ENCODE assay signal across 17 cellular contexts in the genomic region with DNA sequence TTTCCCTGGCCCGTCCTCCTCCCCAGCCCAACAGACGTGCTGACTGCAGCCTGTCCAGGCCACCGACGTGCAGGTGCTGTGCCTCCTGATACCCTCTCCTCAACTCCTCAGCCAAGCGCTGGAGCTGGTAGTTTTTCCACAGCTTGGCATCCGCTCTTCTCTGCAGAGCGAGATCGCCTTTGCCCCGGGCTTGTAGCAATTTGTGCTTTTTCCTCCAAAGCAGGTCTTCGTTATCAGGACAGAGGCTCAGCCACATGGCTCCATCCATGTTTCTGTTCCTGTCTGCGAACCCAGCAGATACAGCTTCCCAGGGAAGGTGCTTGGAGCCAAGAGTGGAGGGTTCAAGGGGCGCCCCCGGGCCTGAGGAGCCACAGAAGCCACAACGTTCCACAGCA. TPM values are rescaled to one million over a fixed set of nuclear protein-coding genes. Genes with fewer than 3 reads are reported as not detected.
DNase-seq lines count a peak whose midpoint lies in the region; TF ChIP-seq lines count a peak whose summit lies in the region.
"Had no signal": no experiment of that assay in that cellular context is flagged by ENCODE, and none has a peak within 500 bp of the region (broad histone marks: within the 10 kb centered on the region; RNA-seq: fewer than 3 reads in every experiment).

No MANE protein-coding gene starts in this region.

- H3K4me1 ChIP-seq in BE2C (peaks cover 15% of the 10 kb centered on the region), MM.1S (ENCODE audit: low read length) (peaks cover 53% of the 10 kb centered on the region), endodermal cell (ENCODE audit: control insufficient read depth, insufficient read depth, low read length) (no peaks in the 10 kb centered on the region), osteoblast (ENCODE audit: insufficient read depth, low read length) (peaks cover 3% of the 10 kb centered on the region)

- no peaks in the 10 kb centered on the region for H3K9me2 ChIP-seq in MM.1S (replicated peaks; ENCODE audit: insufficient read depth, low read length)

- H3K4me3 ChIP-seq in BE2C (ENCODE audit: low read depth, low read length) (no peak overlapping the region; the same call in 1 of the 2 replicates), MM.1S (ENCODE audit: low read length) (peak overlapping the region; percentile 54), endodermal cell (ENCODE audit: low read length) (no peak overlapping the region), osteoblast (ENCODE audit: insufficient read depth, low read length) (no peak overlapping the region)
- H3K4me3 ChIP-seq: GM23248, thoracic aorta had no signal

- H3K9me3 ChIP-seq in BE2C (no peaks in the 10 kb centered on the region), MM.1S (replicated peaks; ENCODE audit: insufficient read depth, low read length) (no peaks in the 10 kb centered on the region), endodermal cell (ENCODE audit: control insufficient read depth, low read length) (no peaks in the 10 kb centered on the region), osteoblast (ENCODE audit: low read depth, low read length) (no peaks in the 10 kb centered on the region)
- H3K9me3 ChIP-seq: thoracic aorta had no signal

- H3K36me3 ChIP-seq in BE2C (no peaks in the 10 kb centered on the region), MM.1S (replicated peaks; ENCODE audit: insufficient read depth, low read length) (no peaks in the 10 kb centered on the region), endodermal cell (ENCODE audit: control insufficient read depth, insufficient read depth, low read length) (no peaks in the 10 kb centered on the region), osteoblast (ENCODE audit: insufficient read depth, low read length) (peaks cover 20% of the 10 kb centered on the region)

- H3K27me3 ChIP-seq in BE2C (no peaks in the 10 kb centered on the region), MM.1S (replicated peaks; ENCODE audit: insufficient read depth, low read length) (no peaks in the 10 kb centered on the region), endodermal cell (ENCODE audit: control insufficient read depth, insufficient read depth, low read length, poor library complexity, severe bottlenecking) (no peaks in the 10 kb centered on the region), osteoblast (ENCODE audit: insufficient read depth, low read length) (no peaks in the 10 kb centered on the region)

- H3K79me2 ChIP-seq in MM.1S (ENCODE audit: low read length): peaks cover 82% of the 10 kb centered on the region
- peaks cover 97% of the 10 kb centered on the region for H3K79me2 ChIP-seq in osteoblast (ENCODE audit: insufficient read depth, low read length)

- WGBS in endodermal cell (ENCODE audit: insufficient coverage in 1 of 2, insufficient read length in 1 of 2), 2 experiments: 93 to 94% methylated on average over 14 of the region's 14 CpGs

- H3F3A ChIP-seq in MM.1S (ENCODE audit: insufficient read depth, low read length): peaks cover 53% of the 10 kb centered on the region

- H4K20me1 ChIP-seq in MM.1S (ENCODE audit: insufficient read depth, low read length): no peaks in the 10 kb centered on the region
- peaks cover 64% of the 10 kb centered on the region for H4K20me1 ChIP-seq in osteoblast (ENCODE audit: insufficient read depth, low read length)

- no peaks in the 10 kb centered on the region for H3K4me1 Mint-ChIP-seq in endodermal cell

- H3K36me3 Mint-ChIP-seq in endodermal cell (ENCODE audit: low read depth): no peaks in the 10 kb centered on the region

- H3K27ac ChIP-seq in MM.1S (ENCODE audit: low read length): peak overlapping the region; percentile 97
- H3K27ac ChIP-seq in endodermal cell (ENCODE audit: low read depth, low read length): peak overlapping the region; percentile 32
- H3K27ac ChIP-seq in osteoblast (ENCODE audit: low read depth, low read length): no peak overlapping the region
- H3K27ac ChIP-seq: GM23248 had no signal

- H3K4me2 ChIP-seq in MM.1S (ENCODE audit: low read depth, low read length) (peak overlapping the region; percentile 84), osteoblast (ENCODE audit: insufficient read depth, low read length) (no peak overlapping the region)

- H3K9ac ChIP-seq in MM.1S (ENCODE audit: low read length) (peak overlapping the region; percentile 86), endodermal cell (ENCODE audit: extremely low read depth, low read length, poor library complexity, severe bottlenecking) (no peak overlapping the region)
- H3K9ac ChIP-seq: GM23248 had no signal

- TF ChIP-seq CTCF in BE2C (IDR thresholded peaks at IDR 0.05; ENCODE audit: low read depth, low read length) (no peak), MM.1S (IDR thresholded peaks at IDR 0.05; ENCODE audit: low read length) (no peak), endodermal cell (conservative IDR thresholded peaks at IDR 0.05) (no peak), osteoblast (IDR thresholded peaks at IDR 0.05; ENCODE audit: extremely low read depth, low read depth, low read length) (no peak), GM10266 (IDR thresholded peaks at IDR 0.05; ENCODE audit: control insufficient read depth, insufficient read depth, low read depth, missing control alignments) (no peak)

- H2AFZ ChIP-seq in MM.1S (ENCODE audit: low read length): no peak overlapping the region
- no peak overlapping the region for H2AFZ ChIP-seq in osteoblast (ENCODE audit: low read length)
- H2AFZ ChIP-seq: GM23248 had no signal

- DNase-seq in BE2C (peak; percentile 55), MM.1S (no peak), endodermal cell (no peak), osteoblast (ENCODE audit: insufficient read length, low spot score, missing footprints) (peak; percentile 46), GM10266 (ENCODE audit: extremely low spot score) (no peak), NCI-H2171 (lab: John Stamatoyannopoulos, UW) (no peak), DMS53 treated with DMSO at 0.1 percent for 48 hours (lab: John Stamatoyannopoulos, UW; ENCODE audit: unreplicated experiment) (no peak), NCI-H1417 (lab: John Stamatoyannopoulos, UW) (no peak)
- DNase-seq: activated CD4-positive, alpha-beta memory T cell treated with anti-CD3 and anti-CD28 coated beads, Interleukin-2, amount 10 ng/mL, durations not matched to agents 7 days and 5 days; DMS153; GM23248; NCI-H1694 treated with DMSO at 0.1 percent for 48 hours; NCI-H526; RPMI8226 had no signal

- no peaks in the 10 kb centered on the region for H3K9me3 Mint-ChIP-seq in endodermal cell
- H3K9me3 Mint-ChIP-seq: activated CD4-positive, alpha-beta memory T cell treated with anti-CD3 and anti-CD28 coated beads, Interleukin-2, amount 10 ng/mL, durations not matched to agents 7 days and 5 days; activated T-helper 2 cell treated with anti-CD3 and anti-CD28 coated beads, Interferon-gamma antibody, Interleukin-2, Interleukin-4, amounts not matched to agents 10 μg/mL and 5 μg/mL and 100 μg/mL, durations not matched to agents 14 hours and 24 hours and 36 hours had no signal

- H3K27ac Mint-ChIP-seq in endodermal cell: peak overlapping the region; percentile 38
- H3K27ac Mint-ChIP-seq: activated CD4-positive, alpha-beta memory T cell treated with anti-CD3 and anti-CD28 coated beads, Interleukin-2, amount 10 ng/mL, durations not matched to agents 7 days and 5 days; activated T-helper 2 cell treated with anti-CD3 and anti-CD28 coated beads, Interferon-gamma antibody, Interleukin-2, Interleukin-4, amounts not matched to agents 10 μg/mL and 5 μg/mL and 100 μg/mL, durations not matched to agents 14 hours and 24 hours and 36 hours had no signal

- no peaks in the 10 kb centered on the region for H3K27me3 Mint-ChIP-seq in endodermal cell (ENCODE audit: insufficient read depth)

- H3K4me3 Mint-ChIP-seq in endodermal cell: no peak overlapping the region
- H3K4me3 Mint-ChIP-seq: activated CD4-positive, alpha-beta memory T cell treated with anti-CD3 and anti-CD28 coated beads, Interleukin-2, amount 10 ng/mL, durations not matched to agents 7 days and 5 days had no signal

RNA-seq across cellular contexts. Expression of gene CEP295NL, which starts 10.9 kb away (rescaled TPM):
- 0.62 TPM for polyA plus RNA-seq in BE2C (2012; ENCODE audit: insufficient read depth, insufficient read length, low read depth)
- total RNA-seq in endodermal cell (1 to 10 TPM in 1 of 2 donors, under 1 TPM in 1; 0.97 to 2.2 TPM), osteoblast (2.5 and 5.3 TPM in 2 replicates)
- polyA plus RNA-seq in endodermal cell (2013, experiment 1 of 2): 0.43 TPM
- polyA plus RNA-seq in endodermal cell (2013, experiment 2 of 2): 0.37 TPM
- total RNA-seq: activated CD4-positive, alpha-beta memory T cell treated with anti-CD3 and anti-CD28 coated beads, Interleukin-2, amount 10 ng/mL, durations not matched to agents 7 days and 5 days; activated T-helper 2 cell treated with anti-CD3 and anti-CD28 coated beads, Interferon-gamma antibody, Interleukin-2, Interleukin-4, amounts not matched to agents 10 μg/mL and 5 μg/mL and 100 μg/mL, durations not matched to agents 14 hours and 24 hours and 36 hours; T-helper 2 cell treated with Interferon-gamma antibody and Interleukin-4, amounts not matched to agents 100 ng/mL and 5 ng/mL, for 36 hours had no signal

RNA-seq across cellular contexts. Expression of gene TIMP2, which starts 33.1 kb away (rescaled TPM):
- 93.4 TPM for polyA plus RNA-seq in BE2C (2012; ENCODE audit: insufficient read depth, insufficient read length, low read depth)
- 10 to 100 TPM; 36.9 to 42.7 TPM for total RNA-seq in endodermal cell
- 61.1 TPM for polyA plus RNA-seq in endodermal cell (2013, experiment 1 of 2)
- 60.7 TPM for polyA plus RNA-seq in endodermal cell (2013, experiment 2 of 2)
- 164 and 171 TPM in 2 replicates for total RNA-seq in osteoblast

RNA-seq across cellular contexts. Expression of gene USP36, which starts 51.4 kb away (rescaled TPM):
- polyA plus RNA-seq in BE2C (2012; ENCODE audit: insufficient read depth, insufficient read length, low read depth): 110 TPM
- total RNA-seq in endodermal cell (10 to 100 TPM; 57.1 to 62.5 TPM), osteoblast (30.8 and 34.8 TPM in 2 replicates)
- 22.4 TPM for polyA plus RNA-seq in endodermal cell (2013, experiment 1 of 2)
- polyA plus RNA-seq in endodermal cell (2013, experiment 2 of 2): 26.5 TPM

Comparison
In these comparisons a context has a peak if more than half of its experiments do, and no peak if none do; other contexts are left out.
1. DNase-seq: peak in BE2C (single experiment) and osteoblast (single experiment); none in MM.1S (single experiment), endodermal cell (single experiment), GM10266 (single experiment), NCI-H2171 (single experiment), DMS53 treated with DMSO at 0.1 percent for 48 hours (single experiment) and NCI-H1417 (0 of 3).